Comparison of ENCODE assay signal across 8 cellular contexts in the genomic region with DNA sequence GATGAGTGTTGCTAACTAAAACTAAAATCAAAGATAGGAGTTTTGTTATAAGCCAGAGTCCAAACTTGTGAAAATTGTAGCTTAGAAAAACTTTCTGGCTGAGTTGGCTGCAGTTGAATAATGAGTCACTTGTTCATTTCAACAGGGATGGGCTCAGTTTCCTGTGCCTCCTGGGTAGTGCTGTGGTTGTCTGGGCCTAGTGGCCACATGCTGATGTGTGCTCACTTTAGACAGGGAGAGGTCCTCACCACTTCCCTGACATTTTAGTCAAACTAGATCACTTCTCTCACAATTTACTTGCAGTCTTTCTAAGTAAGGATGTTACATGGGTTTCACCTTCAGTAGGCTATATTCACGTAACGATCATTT.
A peak's percentile ranks its signal among the peaks of the same experiment; 100 is the strongest.
DNase-seq lines count a peak whose midpoint lies in the region; ATAC-seq lines count a peak whose summit lies in the region.

No MANE protein-coding gene starts in this region.

- DNase-seq in EL (peak; percentile 78), NOMO-1 (lab: John Stamatoyannopoulos, UW; ENCODE audit: unreplicated experiment in 2 of 2) (peak; percentile 85 to 91), astrocyte of the hippocampus (ENCODE audit: low read depth, low spot score) (peak; percentile 82), non-pigmented ciliary epithelial cell (ENCODE audit: low read depth) (peak; percentile 61), globus pallidus (ENCODE audit: low spot score) (no peak)

- peak; percentile 89 for ATAC-seq in GM21619 (IDR thresholded peaks at IDR 0.05; ENCODE audit: unreplicated experiment)
- no peak for ATAC-seq in HG02763 (IDR thresholded peaks at IDR 0.05; ENCODE audit: unreplicated experiment)
- no peak for ATAC-seq in HG02970 (IDR thresholded peaks at IDR 0.05; ENCODE audit: low FRiP score, unreplicated experiment)
